In genomic region chr5:177476531-177477233, GRCh38 we compare ENCODE assay signal across 9 cellular contexts. TPM values are rescaled to one million over a fixed set of nuclear protein-coding genes. Genes with fewer than 3 reads are reported as not detected.
DNase-seq lines count a peak whose midpoint lies in the region; ATAC-seq and TF ChIP-seq lines count a peak whose summit lies in the region.
"Had no signal": no experiment of that assay in that cellular context is flagged by ENCODE, and none has a peak within 500 bp of the region (broad histone marks: within the 10 kb centered on the region; RNA-seq: fewer than 3 reads in every experiment).

No MANE protein-coding gene starts in this region.

- no peak overlapping the region for H3K4me3 ChIP-seq in lower lobe of right lung

- no peaks in the 10 kb centered on the region for H3K36me3 Mint-ChIP-seq in CD4-positive, alpha-beta T cell (ENCODE audit: low read depth)
- H3K36me3 Mint-ChIP-seq in activated naive CD8-positive, alpha-beta T cell: no peaks in the 10 kb centered on the region

- H3K4me3 Mint-ChIP-seq in CD4-positive, alpha-beta T cell: peak overlapping the region; percentile 74
- peak overlapping the region; percentile 67 for H3K4me3 Mint-ChIP-seq in activated naive CD8-positive, alpha-beta T cell
- H3K4me3 Mint-ChIP-seq: activated T-cell treated with anti-CD3 and anti-CD28 coated beads, Interleukin-2, amount 50 U/mL, for 4 hours had no signal

- no peaks in the 10 kb centered on the region for H3K36me3 ChIP-seq in lower lobe of right lung

- intact Hi-C loops in CD4-positive, alpha-beta T cell (cut with DNase I, micrococcal nuclease): no loop called here
- intact Hi-C loops in lower lobe of right lung (cut with DNase I): no loop called here

- ATAC-seq in CD4-positive, alpha-beta T cell (ENCODE audit: poor library complexity): no peak
- no peak for ATAC-seq in lower lobe of right lung
- ATAC-seq: activated T-cell treated with anti-CD3 and anti-CD28 coated beads, Interleukin-2, amount 50 U/mL, for 4 hours had no signal

- H3K9me3 Mint-ChIP-seq in CD4-positive, alpha-beta T cell: no peaks in the 10 kb centered on the region
- no peaks in the 10 kb centered on the region for H3K9me3 Mint-ChIP-seq in activated naive CD8-positive, alpha-beta T cell (ENCODE audit: low read depth)
- H3K9me3 Mint-ChIP-seq: activated T-cell treated with anti-CD3 and anti-CD28 coated beads, Interleukin-2, amount 50 U/mL, for 4 hours had no signal

- TF ChIP-seq CTCF in CD4-positive, alpha-beta T cell (IDR thresholded peaks at IDR 0.05): no peak
- no peak for TF ChIP-seq CTCF in lower lobe of right lung (IDR thresholded peaks at IDR 0.05)
- no peak for TF ChIP-seq CTCF in GM10248 (IDR thresholded peaks at IDR 0.05; ENCODE audit: control extremely low read depth, extremely low read depth, low read depth, missing control alignments)

- CTCF ChIA-PET in CD4-positive, alpha-beta T cell (lab: Charles Lee): interaction anchor here (0.7 kb wide), 1 partner anchor 21 kb away, joined by 3 read pairs; no protein-coding TSS in a partner anchor
- CTCF ChIA-PET in GM10248 (lab: Yijun Ruan, JAX): interaction anchor here (0.9 to 7.1 kb wide), 13 partner anchors 10 to 405 kb away, joined by 3 to 59 read pairs (median 7); no protein-coding TSS in a partner anchor

- H3K27ac ChIP-seq in CD4-positive, alpha-beta T cell (ENCODE audit: low read depth, low read length): no peak overlapping the region
- H3K27ac ChIP-seq in lower lobe of right lung: peak overlapping the region; percentile 4

- H3K27me3 Mint-ChIP-seq in CD4-positive, alpha-beta T cell: peaks cover 6% of the 10 kb centered on the region
- H3K27me3 Mint-ChIP-seq in activated naive CD8-positive, alpha-beta T cell: no peaks in the 10 kb centered on the region

- no peaks in the 10 kb centered on the region for H3K9me3 ChIP-seq in CD4-positive, alpha-beta T cell (ENCODE audit: control insufficient read depth, low read length)
- H3K9me3 ChIP-seq in lower lobe of right lung: no peaks in the 10 kb centered on the region

- peak overlapping the region; percentile 4 for H3K27ac Mint-ChIP-seq in CD4-positive, alpha-beta T cell
- peak overlapping the region; percentile 76 for H3K27ac Mint-ChIP-seq in activated naive CD8-positive, alpha-beta T cell

- POLR2A ChIA-PET in CD4-positive, alpha-beta T cell (lab: Charles Lee): interaction anchor here (1.3 kb wide), 1 partner anchor 86 kb away, joined by 3 read pairs; no protein-coding TSS in a partner anchor
- POLR2A ChIA-PET in GM10248 (lab: Yijun Ruan, JAX): interaction anchor here (0.6 to 1.0 kb wide), 2 partner anchors 51 to 136 kb away, joined by 4 to 7 read pairs; no protein-coding TSS in a partner anchor

- H3K4me1 Mint-ChIP-seq in CD4-positive, alpha-beta T cell (ENCODE audit: low read depth): peaks cover 36% of the 10 kb centered on the region
- H3K4me1 Mint-ChIP-seq in activated naive CD8-positive, alpha-beta T cell (ENCODE audit: low read depth): peaks cover 57% of the 10 kb centered on the region

- H3K27me3 ChIP-seq in CD4-positive, alpha-beta T cell (ENCODE audit: control insufficient read depth, insufficient read depth, low read length): no peaks in the 10 kb centered on the region
- H3K27me3 ChIP-seq in lower lobe of right lung (ENCODE audit: low read depth): peaks cover 11% of the 10 kb centered on the region

- DNase-seq in CD4-positive, alpha-beta T cell: no peak
- DNase-seq in lower lobe of right lung: no peak
- no peak for DNase-seq in NCI-H2196 (lab: John Stamatoyannopoulos, UW; ENCODE audit: unreplicated experiment)
- no peak for DNase-seq in EL
- DNase-seq in GM10248 (ENCODE audit: extremely low spot score): no peak
- DNase-seq: activated T-cell treated with anti-CD3 and anti-CD28 coated beads, Interleukin-2, amount 50 U/mL, for 4 hours; stimulated activated CD4-positive, alpha-beta T cell treated with anti-CD3 and anti-CD28 coated beads, Interleukin-12 subunit alpha, Interleukin-12 subunit beta, amount 100 ng/mL, for 4 hours; substantia nigra had no signal

- H3K4me1 ChIP-seq in lower lobe of right lung: peaks cover 35% of the 10 kb centered on the region

RNA-seq across cellular contexts. Expression of gene DBN1, which starts 3.2 kb away (rescaled TPM):
- total RNA-seq in CD4-positive, alpha-beta T cell: 1 to 10 TPM; 1.8 to 2.5 TPM
- total RNA-seq in lower lobe of right lung: 23.1 TPM

RNA-seq across cellular contexts. Expression of gene PDLIM7, which starts 20.7 kb away (rescaled TPM):
- total RNA-seq in CD4-positive, alpha-beta T cell: 1 to 10 TPM; 5.2 to 6.0 TPM
- total RNA-seq in lower lobe of right lung: 47.1 TPM

RNA-seq across cellular contexts. Expression of gene PRR7, which starts 30.1 kb away (rescaled TPM):
- total RNA-seq in CD4-positive, alpha-beta T cell: 10 to 100 TPM; 23.3 to 23.5 TPM
- total RNA-seq in lower lobe of right lung: 1.7 TPM

RNA-seq across cellular contexts. Expression of gene DOK3, which starts 32.9 kb away (rescaled TPM):
- 1 to 10 TPM; 1.3 to 1.4 TPM for total RNA-seq in CD4-positive, alpha-beta T cell
- total RNA-seq in lower lobe of right lung: 76.5 TPM

RNA-seq across cellular contexts. Expression of gene DDX41, which starts 40.1 kb away (rescaled TPM):
- 10 to 100 TPM; 49.6 to 49.7 TPM for total RNA-seq in CD4-positive, alpha-beta T cell
- 69.4 TPM for total RNA-seq in lower lobe of right lung
